Comparison of ENCODE assay signal across 8 cellular contexts in the genomic region with DNA sequence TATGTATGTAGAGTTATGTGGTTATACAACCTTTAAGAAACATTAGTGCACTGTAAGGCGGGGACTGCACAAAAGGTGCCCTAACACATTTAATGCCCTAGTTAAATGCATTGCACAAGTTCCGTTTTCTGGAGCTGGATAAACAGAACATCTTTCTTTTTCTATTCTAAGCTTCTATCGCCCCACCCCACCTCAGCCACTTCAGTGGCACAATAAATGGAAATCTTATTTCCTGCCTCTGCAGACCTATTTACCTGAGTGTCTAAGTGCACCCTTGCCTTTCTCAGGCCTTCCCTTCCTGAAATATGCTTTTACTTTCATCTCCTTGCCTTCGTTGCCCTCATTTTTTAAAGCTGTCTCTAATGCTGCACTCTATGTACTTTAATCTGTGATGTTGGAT.
DNase-seq lines count a peak whose midpoint lies in the region; ATAC-seq and TF ChIP-seq lines count a peak whose summit lies in the region.

No MANE protein-coding gene starts in this region.

- ATAC-seq in heart left ventricle = no peak

- intact Hi-C loops in heart left ventricle (cut with DNase I) (loop anchor here in 1 of 10 donors (10.0 kb wide), 1 partner anchor 57 kb away; no protein-coding TSS in a partner anchor), cardiac septum (cut with DNase I) (loop anchor here (5.0 kb wide), 1 partner anchor 125 kb away; the partner anchor contains the start of gene TANC1), esophagus squamous epithelium (cut with DNase I) (no loop called here)

- no peak for DNase-seq in heart left ventricle
- no peak for DNase-seq in cardiac septum (ENCODE audit: low spot score)
- peak; percentile 62 to 79 for DNase-seq in NOMO-1 (lab: John Stamatoyannopoulos, UW; ENCODE audit: unreplicated experiment in 2 of 2)
- DNase-seq in esophagus squamous epithelium (lab: John Stamatoyannopoulos, UW) = no peak
- DNase-seq in tibial nerve (ENCODE audit: low spot score in 2 of 2) = no peak
- no peak for DNase-seq in DMS53 treated with DMSO at 0.1 percent for 48 hours (lab: John Stamatoyannopoulos, UW; ENCODE audit: unreplicated experiment)
- no peak for DNase-seq in effector CD4-positive, alpha-beta T cell
- DNase-seq in DMS79 treated with DMSO at 0.1 percent for 48 hours (lab: John Stamatoyannopoulos, UW) = no peak

- H3K9me3 ChIP-seq in heart left ventricle = peaks cover 0 to 11% (median 8%) of the 10 kb centered on the region in 12 donors
- H3K9me3 ChIP-seq in esophagus squamous epithelium = peaks cover 0 to 12% (median 0%) of the 10 kb centered on the region in 3 donors
- H3K9me3 ChIP-seq in tibial nerve = peaks cover 0 to 7% (median 0%) of the 10 kb centered on the region in 4 donors

- no peak for TF ChIP-seq EP300 in tibial nerve (IDR thresholded peaks at IDR 0.05)

- WGBS in heart left ventricle, 4 donors = 20 to 26% (median 23%) methylated on average over 4 of the region's 4 CpGs
- WGBS in esophagus squamous epithelium, 2 donors = 3 to 13% methylated on average over 4 of the region's 4 CpGs
- 33 to 40% methylated on average over 4 of the region's 4 CpGs for WGBS in tibial nerve, 2 donors

- no peaks in the 10 kb centered on the region for H3K27me3 ChIP-seq in heart left ventricle
- H3K27me3 ChIP-seq in esophagus squamous epithelium = no peaks in the 10 kb centered on the region
- H3K27me3 ChIP-seq in tibial nerve = no peaks in the 10 kb centered on the region

- peaks cover 29 to 99% (median 83%) of the 10 kb centered on the region in 12 donors for H3K4me1 ChIP-seq in heart left ventricle
- H3K4me1 ChIP-seq in esophagus squamous epithelium = peaks cover 50 to 94% (median 66%) of the 10 kb centered on the region in 3 donors
- H3K4me1 ChIP-seq in tibial nerve = peaks cover 0 to 81% (median 54%) of the 10 kb centered on the region in 4 donors

- no peak for TF ChIP-seq CTCF in heart left ventricle (IDR thresholded peaks at IDR 0.05)
- TF ChIP-seq CTCF in esophagus squamous epithelium (IDR thresholded peaks at IDR 0.05) = no peak
- no peak for TF ChIP-seq CTCF in tibial nerve (IDR thresholded peaks at IDR 0.05)

- TF ChIP-seq POLR2A in heart left ventricle (IDR thresholded peaks at IDR 0.05) (no peak), esophagus squamous epithelium (IDR thresholded peaks at IDR 0.05) (no peak), tibial nerve (IDR thresholded peaks at IDR 0.05) (no peak)

- no peaks in the 10 kb centered on the region for H3K36me3 ChIP-seq in heart left ventricle
- H3K36me3 ChIP-seq in esophagus squamous epithelium = no peaks in the 10 kb centered on the region
- H3K36me3 ChIP-seq in tibial nerve = no peaks in the 10 kb centered on the region

- H3K27ac ChIP-seq in heart left ventricle = peak overlapping the region; percentile 58 to 82 (median 73)
- peak overlapping the region; percentile 76 to 92 (median 81) for H3K27ac ChIP-seq in esophagus squamous epithelium
- H3K27ac ChIP-seq in tibial nerve = peak overlapping the region in 3 of 4 donors; percentile 37 to 76 (median 64)

- H3K4me3 ChIP-seq in heart left ventricle = peak overlapping the region in 2 of 12 donors; percentile 7 to 13
- H3K4me3 ChIP-seq in esophagus squamous epithelium = no peak overlapping the region
- H3K4me3 ChIP-seq in tibial nerve = no peak overlapping the region

Comparison
In these comparisons a context has a peak if more than half of its experiments do, and no peak if none do; other contexts are left out.
1. DNase-seq: peak in NOMO-1 (2 of 2); none in heart left ventricle (0 of 5), cardiac septum (single experiment), esophagus squamous epithelium (single experiment), tibial nerve (0 of 2), DMS53 treated with DMSO at 0.1 percent for 48 hours (single experiment), effector CD4-positive, alpha-beta T cell (single experiment) and DMS79 treated with DMSO at 0.1 percent for 48 hours (single experiment).
2. Peak in every context shown above with its lines, with median percentiles within 50 percentile points of each other: H3K27ac ChIP-seq.